2 cellular contexts compared by ENCODE assay signal in genomic region chr20:1951436-1952115, GRCh38.
TF ChIP-seq lines count a peak whose summit lies in the region.

No MANE protein-coding gene starts in this region.

TF ChIP-seq in HEK293, 187 proteins besides CTCF, POLR2A, EP300 and RAD21:
- TF ChIP-seq, protein P1, sequence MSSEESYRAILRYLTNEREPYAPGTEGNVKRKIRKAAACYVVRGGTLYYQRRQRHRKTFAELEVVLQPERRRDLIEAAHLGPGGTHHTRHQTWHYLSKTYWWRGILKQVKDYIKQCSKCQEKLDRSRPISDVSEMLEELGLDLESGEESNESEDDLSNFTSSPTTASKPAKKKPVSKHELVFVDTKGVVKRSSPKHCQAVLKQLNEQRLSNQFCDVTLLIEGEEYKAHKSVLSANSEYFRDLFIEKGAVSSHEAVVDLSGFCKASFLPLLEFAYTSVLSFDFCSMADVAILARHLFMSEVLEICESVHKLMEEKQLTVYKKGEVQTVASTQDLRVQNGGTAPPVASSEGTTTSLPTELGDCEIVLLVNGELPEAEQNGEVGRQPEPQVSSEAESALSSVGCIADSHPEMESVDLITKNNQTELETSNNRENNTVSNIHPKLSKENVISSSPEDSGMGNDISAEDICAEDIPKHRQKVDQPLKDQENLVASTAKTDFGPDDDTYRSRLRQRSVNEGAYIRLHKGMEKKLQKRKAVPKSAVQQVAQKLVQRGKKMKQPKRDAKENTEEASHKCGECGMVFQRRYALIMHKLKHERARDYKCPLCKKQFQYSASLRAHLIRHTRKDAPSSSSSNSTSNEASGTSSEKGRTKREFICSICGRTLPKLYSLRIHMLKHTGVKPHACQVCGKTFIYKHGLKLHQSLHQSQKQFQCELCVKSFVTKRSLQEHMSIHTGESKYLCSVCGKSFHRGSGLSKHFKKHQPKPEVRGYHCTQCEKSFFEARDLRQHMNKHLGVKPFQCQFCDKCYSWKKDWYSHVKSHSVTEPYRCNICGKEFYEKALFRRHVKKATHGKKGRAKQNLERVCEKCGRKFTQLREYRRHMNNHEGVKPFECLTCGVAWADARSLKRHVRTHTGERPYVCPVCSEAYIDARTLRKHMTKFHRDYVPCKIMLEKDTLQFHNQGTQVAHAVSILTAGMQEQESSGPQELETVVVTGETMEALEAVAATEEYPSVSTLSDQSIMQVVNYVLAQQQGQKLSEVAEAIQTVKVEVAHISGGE (tag by site-specific recombination; conservative IDR thresholded peaks at IDR 0.05; ENCODE audit: low read depth) = no peak
- TF ChIP-seq ZFP3 (tag by site-specific recombination; IDR thresholded peaks at IDR 0.05; ENCODE audit: low read depth) = 0 out of 2 replicates have a peak, but pooled peaks have one; percentile 29

TF ChIP-seq in K562, 482 proteins besides CTCF, POLR2A, EP300 and RAD21:
- TF ChIP-seq SRSF3 (IDR thresholded peaks at IDR 0.05; ENCODE audit: insufficient read depth, low read length) (no peak), TEAD2 (tag; IDR thresholded peaks at IDR 0.05) (no peak), RBM22 (IDR thresholded peaks at IDR 0.05; ENCODE audit: low read depth, low read length, poor library complexity, severe bottlenecking) (no peak), ZFP36 (IDR thresholded peaks at IDR 0.05; ENCODE audit: low read depth, low read length, partially characterized antibody) (peak; percentile 59)
TF ChIP-seq in K562: peak in this region for 1.
